ENCODE assay signal across 2 cellular contexts in the genomic region with DNA sequence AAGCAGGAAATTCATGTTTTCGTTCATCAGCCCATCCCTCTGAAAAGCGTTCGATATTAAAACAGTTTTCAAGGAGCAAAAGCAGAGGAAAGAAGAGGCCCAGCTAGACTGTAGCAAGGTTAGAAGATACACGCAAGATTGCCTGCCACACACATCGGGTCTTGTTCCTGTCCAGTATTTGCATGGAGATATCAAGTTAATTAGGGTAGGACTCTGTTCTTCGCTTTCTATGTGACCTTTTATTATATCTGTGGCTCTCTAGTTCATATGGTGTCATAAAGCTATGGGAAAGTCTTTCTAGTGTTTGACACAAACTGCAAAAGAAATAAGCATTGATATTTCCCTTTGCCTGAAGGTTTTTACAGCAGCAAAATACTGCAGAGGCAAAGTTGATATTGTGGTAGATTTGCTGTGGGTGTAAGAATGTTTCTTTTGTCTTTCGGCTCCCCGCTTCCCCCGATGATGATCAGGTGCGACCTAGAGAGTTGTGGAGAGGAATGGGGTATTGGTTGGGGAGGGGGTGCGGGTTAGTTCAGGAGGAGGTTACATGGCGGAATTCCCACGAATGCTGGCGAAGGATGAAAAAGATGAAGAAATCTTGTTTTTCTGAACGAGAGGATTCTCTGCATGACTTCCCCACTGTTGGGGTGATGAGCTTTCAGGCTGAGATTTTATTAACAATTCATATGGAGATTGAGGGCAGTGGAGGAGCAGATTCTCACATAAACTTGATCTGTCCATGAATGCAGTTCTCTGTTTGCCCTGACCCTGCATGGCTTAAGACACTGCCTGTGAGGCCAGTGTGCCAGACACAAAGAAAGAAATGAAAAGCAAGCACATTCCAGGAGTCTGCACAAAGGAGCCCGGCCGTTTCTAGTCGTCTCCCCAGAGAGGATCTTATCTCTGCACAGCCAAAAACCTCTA.
TF ChIP-seq lines count a peak whose summit lies in the region.

No MANE protein-coding gene starts in this region.

TF ChIP-seq in IMR-90, 13 proteins besides CTCF, POLR2A, EP300 and RAD21:
- TF ChIP-seq RCOR1 (IDR thresholded peaks at IDR 0.05; ENCODE audit: insufficient replicate concordance, low read length) (no peak), MAZ (IDR thresholded peaks at IDR 0.05; ENCODE audit: borderline replicate concordance, low read depth, low read length) (no peak), RFX5 (IDR thresholded peaks at IDR 0.05; ENCODE audit: low read depth, low read length) (no peak), NFE2L2 (IDR thresholded peaks at IDR 0.05; ENCODE audit: low read depth, low read length) (no peak), CEBPB (IDR thresholded peaks at IDR 0.05; ENCODE audit: low read depth, low read length) (no peak), FOS (IDR thresholded peaks at IDR 0.05; ENCODE audit: low read depth, low read length) (no peak), MXI1 (IDR thresholded peaks at IDR 0.05; ENCODE audit: borderline replicate concordance, low read depth, low read length) (no peak), MAFK (IDR thresholded peaks at IDR 0.05; ENCODE audit: low read depth, low read length) (no peak), SMC3 (IDR thresholded peaks at IDR 0.05; ENCODE audit: low read depth, low read length) (no peak), BHLHE40 (IDR thresholded peaks at IDR 0.05; ENCODE audit: low read depth, low read length) (no peak), CHD1 (IDR thresholded peaks at IDR 0.05; ENCODE audit: low read depth, low read length) (no peak)
- TF ChIP-seq, protein P1, sequence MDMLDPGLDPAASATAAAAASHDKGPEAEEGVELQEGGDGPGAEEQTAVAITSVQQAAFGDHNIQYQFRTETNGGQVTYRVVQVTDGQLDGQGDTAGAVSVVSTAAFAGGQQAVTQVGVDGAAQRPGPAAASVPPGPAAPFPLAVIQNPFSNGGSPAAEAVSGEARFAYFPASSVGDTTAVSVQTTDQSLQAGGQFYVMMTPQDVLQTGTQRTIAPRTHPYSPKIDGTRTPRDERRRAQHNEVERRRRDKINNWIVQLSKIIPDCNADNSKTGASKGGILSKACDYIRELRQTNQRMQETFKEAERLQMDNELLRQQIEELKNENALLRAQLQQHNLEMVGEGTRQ (IDR thresholded peaks at IDR 0.05; ENCODE audit: low read depth, low read length): no peak
- TF ChIP-seq, protein P2, sequence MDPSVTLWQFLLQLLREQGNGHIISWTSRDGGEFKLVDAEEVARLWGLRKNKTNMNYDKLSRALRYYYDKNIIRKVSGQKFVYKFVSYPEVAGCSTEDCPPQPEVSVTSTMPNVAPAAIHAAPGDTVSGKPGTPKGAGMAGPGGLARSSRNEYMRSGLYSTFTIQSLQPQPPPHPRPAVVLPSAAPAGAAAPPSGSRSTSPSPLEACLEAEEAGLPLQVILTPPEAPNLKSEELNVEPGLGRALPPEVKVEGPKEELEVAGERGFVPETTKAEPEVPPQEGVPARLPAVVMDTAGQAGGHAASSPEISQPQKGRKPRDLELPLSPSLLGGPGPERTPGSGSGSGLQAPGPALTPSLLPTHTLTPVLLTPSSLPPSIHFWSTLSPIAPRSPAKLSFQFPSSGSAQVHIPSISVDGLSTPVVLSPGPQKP (IDR thresholded peaks at IDR 0.05; ENCODE audit: borderline replicate concordance, low read depth, low read length): no peak

TF ChIP-seq in endothelial cell of umbilical vein, 7 proteins besides CTCF, POLR2A, EP300 and RAD21:
- TF ChIP-seq MYC (IDR thresholded peaks at IDR 0.05; ENCODE audit: low read depth, low read length) (no peak), POLR2AphosphoS5 (IDR thresholded peaks at IDR 0.05; ENCODE audit: insufficient read depth, low read depth, low read length) (no peak), EZH2 (IDR thresholded peaks at IDR 0.05; ENCODE audit: borderline replicate concordance, low read depth, low read length, severe bottlenecking) (no peak), JUN (IDR thresholded peaks at IDR 0.05; ENCODE audit: borderline replicate concordance, insufficient read depth, insufficient read length, low read depth) (no peak), FOS (IDR thresholded peaks at IDR 0.05; ENCODE audit: borderline replicate concordance, insufficient read depth, low read length) (no peak), GATA2 (IDR thresholded peaks at IDR 0.05; ENCODE audit: insufficient read depth, insufficient read length, low read depth, low read length) (no peak)
- TF ChIP-seq, protein P3, sequence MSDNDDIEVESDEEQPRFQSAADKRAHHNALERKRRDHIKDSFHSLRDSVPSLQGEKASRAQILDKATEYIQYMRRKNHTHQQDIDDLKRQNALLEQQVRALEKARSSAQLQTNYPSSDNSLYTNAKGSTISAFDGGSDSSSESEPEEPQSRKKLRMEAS (IDR thresholded peaks at IDR 0.05; ENCODE audit: insufficient read depth, insufficient read length): no peak
